ENCODE assay signal across 8 cellular contexts in the genomic region with DNA sequence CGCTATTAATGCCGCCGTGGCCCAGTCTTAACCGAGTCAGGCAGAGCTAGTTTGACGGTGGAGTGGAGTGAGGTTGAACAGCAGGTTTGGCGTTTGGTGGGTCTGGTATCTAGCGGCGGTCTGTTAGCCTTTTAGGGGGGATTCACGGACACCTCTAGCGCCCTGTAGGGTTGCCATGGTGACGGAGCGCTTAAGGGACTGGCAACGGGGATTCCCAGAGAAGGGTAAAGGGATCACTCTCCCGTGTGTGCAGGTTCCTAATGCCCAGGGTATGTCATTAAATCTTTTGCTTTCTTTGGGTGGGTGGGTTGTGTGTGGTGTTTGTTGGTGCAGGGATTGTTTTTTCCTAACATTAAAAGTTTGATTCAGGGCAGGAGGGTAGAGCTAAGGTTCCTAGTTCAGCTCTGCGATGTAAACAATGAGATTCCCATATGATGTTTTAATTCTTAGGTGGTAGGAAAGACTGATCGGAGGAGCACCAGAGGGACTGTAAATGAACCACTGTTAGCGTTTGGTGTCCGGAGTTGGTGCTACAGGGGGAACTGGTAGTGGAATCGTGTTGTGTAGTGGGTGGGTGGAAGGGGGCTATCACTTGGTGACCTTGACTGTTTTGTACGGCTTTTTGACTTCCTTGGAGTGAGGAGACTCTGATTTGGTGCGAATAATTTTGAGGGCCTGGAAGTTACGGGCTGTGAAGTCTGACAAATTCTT. TPM values are rescaled to one million over a fixed set of nuclear protein-coding genes. Genes with fewer than 3 reads are reported as not detected.
A peak's percentile ranks its signal among the peaks of the same experiment; 100 is the strongest.
DNase-seq lines count a peak whose midpoint lies in the region; ATAC-seq and TF ChIP-seq lines count a peak whose summit lies in the region.

No MANE protein-coding gene starts in this region.

- H3K4me3 ChIP-seq in body of pancreas = peak overlapping the region; percentile 83 to 96
- H3K4me3 ChIP-seq in left lung = peak overlapping the region; percentile 98 to 100

- TF ChIP-seq CTCF in body of pancreas (IDR thresholded peaks at IDR 0.05) = no peak
- TF ChIP-seq CTCF in left lung (IDR thresholded peaks at IDR 0.05) = no peak

- peak; percentile 49 for DNase-seq in activated CD4-positive, alpha-beta T cell treated with anti-CD3 and anti-CD28 coated beads for 1 hour
- no peak for DNase-seq in activated CD4-positive, alpha-beta T cell treated with anti-CD3 and anti-CD28 coated beads, Interleukin-2, amount 50 U/mL, for 1 hour
- DNase-seq in RPMI8226 (peak; percentile 67), body of pancreas (peak in 3 of 4 donors; percentile 47 to 57 (median 51)), left lung (peak in 1 of 2 donors; percentile 58), NCI-H2171 (lab: John Stamatoyannopoulos, UW) (no peak), islet precursor cell (no peak)
- peak; percentile 40 for DNase-seq in stimulated activated CD8-positive, alpha-beta memory T cell treated with anti-CD3 and anti-CD28 coated beads, Interleukin-12 subunit alpha, Interleukin-12 subunit beta, amount 100 ng/mL, for 4 hours (ENCODE audit: low read depth)

- peaks cover 23 to 31% of the 10 kb centered on the region in 2 donors for H3K36me3 ChIP-seq in body of pancreas (replicated peaks in 1 of 2; ENCODE audit: insufficient read depth in 1 of 2, low read depth in 2 of 2)
- H3K36me3 ChIP-seq in left lung = peaks cover 10 to 62% of the 10 kb centered on the region in 2 donors

- H3K27ac ChIP-seq in body of pancreas (peak overlapping the region; percentile 56 to 99 (median 90)), left lung (peak overlapping the region; percentile 99)

- WGBS in body of pancreas, 2 donors = 0% methylated on average over 22 of the region's 22 CpGs

- H3K27me3 ChIP-seq in body of pancreas (no peaks in the 10 kb centered on the region), left lung (no peaks in the 10 kb centered on the region)

- peaks cover 39% of the 10 kb centered on the region for H3K4me1 ChIP-seq in body of pancreas
- H3K4me1 ChIP-seq in left lung = peaks cover 9 to 43% of the 10 kb centered on the region in 2 donors

- no peak for TF ChIP-seq POLR2A in body of pancreas (IDR thresholded peaks at IDR 0.05)

- intact Hi-C loops in body of pancreas (cut with DNase I) = no loop called here
- intact Hi-C loops in left lung (cut with DNase I) = no loop called here

- no peak for ATAC-seq in body of pancreas
- ATAC-seq in left lung = no peak

- H3K9me3 ChIP-seq in body of pancreas (no peaks in the 10 kb centered on the region), left lung (no peaks in the 10 kb centered on the region)

RNA-seq across cellular contexts. Expression of gene BRD2, which starts 4.9 kb away (rescaled TPM):
- total RNA-seq in body of pancreas (100 to 1,000 TPM in 1 of 2 donors, 10 to 100 TPM in 1; 99.1 to 171 TPM), left lung (100 to 1,000 TPM; 125 to 174 TPM)

RNA-seq across cellular contexts. Expression of gene HLA-DMA, which starts 20.4 kb away (rescaled TPM):
- total RNA-seq in body of pancreas = 10 to 100 TPM; 15.8 to 26.7 TPM
- total RNA-seq in left lung = 100 to 1,000 TPM; 128 to 159 TPM

RNA-seq across cellular contexts. Expression of gene HLA-DMB, which starts 32.5 kb away (rescaled TPM):
- total RNA-seq in body of pancreas (10 to 100 TPM in 1 of 2 donors, 1 to 10 TPM in 1; 3.0 to 14.3 TPM), left lung (10 to 100 TPM; 59.0 to 91.0 TPM)

RNA-seq across cellular contexts. Expression of gene HLA-DOA, which starts 36.1 kb away (rescaled TPM):
- 10 to 100 TPM in 1 of 2 donors, 1 to 10 TPM in 1; 2.0 to 83.3 TPM for total RNA-seq in body of pancreas
- 10 to 100 TPM; 15.3 to 20.6 TPM for total RNA-seq in left lung

Comparison
In these comparisons a context has a peak if more than half of its experiments do, and no peak if none do; other contexts are left out.
1. DNase-seq: peak in activated CD4-positive, alpha-beta T cell treated with anti-CD3 and anti-CD28 coated beads for 1 hour (single experiment), RPMI8226 (single experiment), body of pancreas (3 of 4) and stimulated activated CD8-positive, alpha-beta memory T cell treated with anti-CD3 and anti-CD28 coated beads, Interleukin-12 subunit alpha, Interleukin-12 subunit beta, amount 100 ng/mL, for 4 hours (single experiment); none in activated CD4-positive, alpha-beta T cell treated with anti-CD3 and anti-CD28 coated beads, Interleukin-2, amount 50 U/mL, for 1 hour (single experiment), NCI-H2171 (single experiment) and islet precursor cell (single experiment).
2. RNA of gene HLA-DMA, which starts 20.4 kb away (total RNA-seq): 128 to 159 TPM in left lung; 15.8 to 26.7 TPM in body of pancreas; every median in the first group is over 4 times any median in the second.